ENCODE assay signal across 16 cellular contexts in the genomic region with DNA sequence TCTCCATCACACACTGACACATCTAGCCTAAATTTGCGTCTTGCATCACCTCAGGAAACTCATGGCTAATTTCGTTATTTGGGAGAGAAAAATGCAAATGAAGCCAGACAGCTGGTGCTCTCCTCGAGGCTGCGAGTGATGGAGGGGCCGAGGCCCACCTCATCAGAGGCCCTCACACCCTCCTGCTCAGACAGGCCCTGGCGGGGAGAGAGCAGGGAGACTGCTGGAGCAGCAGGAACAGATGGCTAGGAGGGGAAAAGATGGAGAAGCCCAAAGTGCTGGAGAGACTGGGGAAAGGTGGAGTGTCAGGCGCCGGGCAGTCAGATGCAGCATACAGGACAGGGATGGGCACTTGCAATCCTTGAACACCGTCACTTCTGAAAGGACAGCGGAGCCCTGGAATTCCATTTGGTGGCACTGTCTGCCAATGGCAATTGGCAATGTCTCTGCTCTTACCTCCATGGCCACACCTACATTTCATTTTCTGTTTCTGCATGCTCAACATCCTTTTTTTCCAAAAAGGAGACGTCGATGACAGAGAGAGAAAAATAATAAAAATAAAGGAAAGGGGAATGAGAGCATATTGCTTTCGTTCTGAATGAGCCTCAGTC.
"Had no signal": no experiment of that assay in that cellular context is flagged by ENCODE, and none has a peak within 500 bp of the region (broad histone marks: within the 10 kb centered on the region; RNA-seq: fewer than 3 reads in every experiment).

No MANE protein-coding gene starts in this region.

- H3K36me3 Mint-ChIP-seq: activated naive CD4-positive, alpha-beta T cell treated with anti-CD3 and anti-CD28 coated beads, Interleukin-2, amount 10 ng/mL, durations not matched to agents 7 days and 5 days had no signal

- H3K27ac Mint-ChIP-seq: activated B cell treated with CpG ODN at 0.5 μM for 24 hours; activated CD4-positive, alpha-beta T cell treated with anti-CD3 and anti-CD28 coated beads, Interleukin-2, amount 10 ng/mL, durations not matched to agents 7 days and 5 days; activated naive CD4-positive, alpha-beta T cell treated with anti-CD3 and anti-CD28 coated beads, Interleukin-2, amount 10 ng/mL, durations not matched to agents 7 days and 5 days; activated T-helper 17 cell treated with anti-CD3 and anti-CD28 coated beads, Interleukin-2, amount 50 U/mL, for 72 hours; endodermal cell; stimulated activated naive CD8-positive, alpha-beta T cell treated with anti-CD3 and anti-CD28 coated beads, Interleukin-15, amount 100 ng/mL, for 72 hours had no signal

- H3K27me3 Mint-ChIP-seq: activated B cell treated with CpG ODN at 0.5 μM for 24 hours; activated CD4-positive, alpha-beta T cell treated with anti-CD3 and anti-CD28 coated beads, Interleukin-2, amount 10 ng/mL, durations not matched to agents 7 days and 5 days; activated naive CD4-positive, alpha-beta T cell treated with anti-CD3 and anti-CD28 coated beads, Interleukin-2, amount 10 ng/mL, durations not matched to agents 7 days and 5 days; central memory CD8-positive, alpha-beta T cell; stimulated activated naive CD8-positive, alpha-beta T cell treated with anti-CD3 and anti-CD28 coated beads, Interleukin-15, amount 100 ng/mL, for 72 hours had no signal

- H3K27ac ChIP-seq: adrenal gland, pancreas, testis, upper lobe of right lung had no signal

- H3K4me3 Mint-ChIP-seq: activated B cell treated with CpG ODN at 0.5 μM for 24 hours; activated CD4-positive, alpha-beta T cell treated with anti-CD3 and anti-CD28 coated beads, Interleukin-2, amount 10 ng/mL, durations not matched to agents 7 days and 5 days; activated naive CD4-positive, alpha-beta T cell treated with anti-CD3 and anti-CD28 coated beads, Interleukin-2, amount 10 ng/mL, durations not matched to agents 7 days and 5 days; activated T-helper 17 cell treated with anti-CD3 and anti-CD28 coated beads, Interleukin-2, amount 50 U/mL, for 72 hours; central memory CD8-positive, alpha-beta T cell; endodermal cell; neural crest cell; stimulated activated naive CD8-positive, alpha-beta T cell treated with anti-CD3 and anti-CD28 coated beads, Interleukin-15, amount 100 ng/mL, for 72 hours had no signal

- DNase-seq: activated B cell treated with CpG ODN at 0.5 μM for 24 hours; activated CD4-positive, alpha-beta T cell treated with anti-CD3 and anti-CD28 coated beads, Interleukin-2, amount 10 ng/mL, durations not matched to agents 7 days and 5 days; activated naive CD4-positive, alpha-beta T cell treated with anti-CD3 and anti-CD28 coated beads, Interleukin-2, amount 10 ng/mL, durations not matched to agents 7 days and 5 days; activated T-cell treated with anti-CD3 and anti-CD28 coated beads for 4 hours; adrenal gland; dermis blood vessel endothelial cell; endodermal cell; hippocampal formation; pancreas; stimulated activated CD4-positive, alpha-beta T cell treated with anti-CD3 and anti-CD28 coated beads, Interleukin-4, amount 100 ng/mL, for 4 hours; stimulated activated naive CD8-positive, alpha-beta T cell treated with anti-CD3 and anti-CD28 coated beads, Interleukin-15, amount 100 ng/mL, for 72 hours; testis; upper lobe of right lung had no signal

- H3K9me3 Mint-ChIP-seq: activated B cell treated with CpG ODN at 0.5 μM for 24 hours; activated CD4-positive, alpha-beta T cell treated with anti-CD3 and anti-CD28 coated beads, Interleukin-2, amount 10 ng/mL, durations not matched to agents 7 days and 5 days; neural crest cell had no signal

- H3K4me1 Mint-ChIP-seq: activated B cell treated with CpG ODN at 0.5 μM for 24 hours; activated CD4-positive, alpha-beta T cell treated with anti-CD3 and anti-CD28 coated beads, Interleukin-2, amount 10 ng/mL, durations not matched to agents 7 days and 5 days; activated naive CD4-positive, alpha-beta T cell treated with anti-CD3 and anti-CD28 coated beads, Interleukin-2, amount 10 ng/mL, durations not matched to agents 7 days and 5 days; activated T-helper 17 cell treated with anti-CD3 and anti-CD28 coated beads, Interleukin-2, amount 50 U/mL, for 72 hours; central memory CD8-positive, alpha-beta T cell; stimulated activated naive CD8-positive, alpha-beta T cell treated with anti-CD3 and anti-CD28 coated beads, Interleukin-15, amount 100 ng/mL, for 72 hours had no signal
